ENCODE assay signal across 18 cellular contexts in the genomic region with DNA sequence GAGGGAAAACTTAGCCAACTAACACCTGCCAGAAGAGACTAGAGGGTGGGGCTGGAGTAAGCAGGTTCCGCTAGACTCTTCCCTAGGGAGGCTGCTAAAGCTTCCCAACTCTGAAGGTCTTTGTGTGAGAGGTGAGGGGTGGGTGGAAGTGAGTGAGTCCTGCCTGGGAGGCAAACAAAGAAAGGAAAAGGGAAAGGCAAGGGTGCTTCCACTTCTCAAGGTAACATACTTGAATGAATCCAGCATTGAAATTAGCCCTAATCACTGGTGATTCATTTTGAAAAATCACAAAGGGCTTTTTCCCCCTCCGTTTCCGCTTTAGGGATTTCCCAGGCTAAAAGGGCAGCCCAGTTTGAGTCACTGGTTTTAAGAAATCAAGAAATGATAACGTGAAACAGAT.
DNase-seq lines count a peak whose midpoint lies in the region; ATAC-seq, FAIRE-seq and TF ChIP-seq lines count a peak whose summit lies in the region.
"Had no signal": no experiment of that assay in that cellular context is flagged by ENCODE, and none has a peak within 500 bp of the region (broad histone marks: within the 10 kb centered on the region; RNA-seq: fewer than 3 reads in every experiment).

No MANE protein-coding gene starts in this region.

- H3K27me3 ChIP-seq in H1 (replicated peaks in 1 of 4; ENCODE audit: control insufficient read depth in 3 of 4, extremely low read depth in 1 of 4, insufficient read depth in 3 of 4, low read length in 3 of 4) (no peaks in the 10 kb centered on the region), hepatocyte (no peaks in the 10 kb centered on the region), smooth muscle cell (ENCODE audit: low read depth) (no peaks in the 10 kb centered on the region)

- H2BK120ac ChIP-seq in H1 (replicated peaks; ENCODE audit: low read depth, low read length), result no peak overlapping the region

- no peaks in the 10 kb centered on the region for H4K20me1 ChIP-seq in H1 (replicated peaks in 1 of 2; ENCODE audit: control insufficient read depth in 1 of 2, insufficient read depth in 2 of 2, low read length in 2 of 2)
- no peaks in the 10 kb centered on the region for H4K20me1 ChIP-seq in hepatocyte (ENCODE audit: insufficient read depth, poor library complexity, severe bottlenecking)
- no peaks in the 10 kb centered on the region for H4K20me1 ChIP-seq in smooth muscle cell (ENCODE audit: low read depth)

- no peak overlapping the region for H4K91ac ChIP-seq in H1 (replicated peaks; ENCODE audit: insufficient read length, low read length)

- H3K79me1 ChIP-seq in H1 (ENCODE audit: low read depth, low read length), result no peaks in the 10 kb centered on the region

- H3K79me2 ChIP-seq in H1 (ENCODE audit: control insufficient read depth in 1 of 2, insufficient read depth in 2 of 2, low read length in 2 of 2) (no peaks in the 10 kb centered on the region), hepatocyte (no peaks in the 10 kb centered on the region), smooth muscle cell (ENCODE audit: low read depth) (no peaks in the 10 kb centered on the region)

- H2BK20ac ChIP-seq in H1 (ENCODE audit: low read length), result no peak overlapping the region

- H2AFZ ChIP-seq in H1 (ENCODE audit: low read length), result peak overlapping the region; percentile 53; the same call in 1 of the 2 replicates
- no peak overlapping the region for H2AFZ ChIP-seq in hepatocyte
- H2AFZ ChIP-seq in smooth muscle cell (ENCODE audit: low read depth), result no peak overlapping the region

- no peak overlapping the region for H3K18ac ChIP-seq in H1 (ENCODE audit: extremely low read depth, low read length)

- H3K14ac ChIP-seq in H1 (ENCODE audit: insufficient read length), result no peak overlapping the region

- H3K56ac ChIP-seq in H1 (replicated peaks; ENCODE audit: insufficient read length, low read depth, low read length), result no peak overlapping the region

- H3K9ac ChIP-seq in H1 (replicated peaks in 1 of 4; ENCODE audit: extremely low read depth in 1 of 4, low read depth in 3 of 4, low read length in 3 of 4), result no peak overlapping the region
- no peak overlapping the region for H3K9ac ChIP-seq in smooth muscle cell (ENCODE audit: low read depth)

- no peak overlapping the region for H2BK15ac ChIP-seq in H1 (ENCODE audit: low read length)

- H2BK12ac ChIP-seq in H1 (ENCODE audit: low read depth, low read length), result no peak overlapping the region

- H3K23me2 ChIP-seq in H1 (ENCODE audit: low read depth, low read length), result no peaks in the 10 kb centered on the region

- POLR2A ChIA-PET in H1 (lab: Charles Lee; ENCODE audit: partially characterized antibody), result no interaction called here

- no peak overlapping the region for H3K4ac ChIP-seq in H1 (replicated peaks; ENCODE audit: insufficient read length, low read depth, low read length)

- H3K23ac ChIP-seq in H1 (ENCODE audit: insufficient read length), result no peak overlapping the region

- no peak for TF ChIP-seq EP300 in H1 (IDR thresholded peaks at IDR 0.05; ENCODE audit: borderline replicate concordance in 1 of 2, low read depth in 2 of 2, low read length in 2 of 2)

- TF ChIP-seq POLR2A in H1 (IDR thresholded peaks at IDR 0.05; ENCODE audit: control extremely low read depth in 1 of 2, low read depth in 2 of 2, low read length in 2 of 2), result no peak

- FAIRE-seq in H1 (lab: Jason Lieb, UNC), result no peak

- H3K36me3 ChIP-seq in H1 (ENCODE audit: control insufficient read depth in 2 of 4, insufficient read depth in 4 of 4, low read length in 3 of 4), result no peaks in the 10 kb centered on the region
- no peaks in the 10 kb centered on the region for H3K36me3 ChIP-seq in hepatocyte (replicated peaks; ENCODE audit: insufficient read depth, low read depth)
- no peaks in the 10 kb centered on the region for H3K36me3 ChIP-seq in smooth muscle cell (ENCODE audit: low read depth)

- H4K5ac ChIP-seq in H1 (ENCODE audit: insufficient read length, low read depth, low read length), result no peak overlapping the region

- no peak for TF ChIP-seq RAD21 in H1 (IDR thresholded peaks at IDR 0.05 in 1 of 2, conservative IDR thresholded peaks at IDR 0.05 in 1 of 2; ENCODE audit: low read depth in 2 of 2, low read length in 2 of 2)

- no peaks in the 10 kb centered on the region for H3K9me3 ChIP-seq in H1 (ENCODE audit: insufficient read depth in 2 of 2, low read depth in 1 of 2, low read length in 1 of 2)
- no peaks in the 10 kb centered on the region for H3K9me3 ChIP-seq in hepatocyte (ENCODE audit: low read depth)
- H3K9me3 ChIP-seq in smooth muscle cell (replicated peaks; ENCODE audit: low read depth), result no peaks in the 10 kb centered on the region

- H2BK5ac ChIP-seq in H1 (ENCODE audit: low read depth, low read length), result no peak overlapping the region

- H3K9me2 ChIP-seq in hepatocyte (replicated peaks; ENCODE audit: insufficient read depth), result no peaks in the 10 kb centered on the region

- no peak overlapping the region for H4K8ac ChIP-seq in H1 (ENCODE audit: extremely low read depth, insufficient read depth, low read length)

- peaks cover 19% of the 10 kb centered on the region for H3F3A ChIP-seq in smooth muscle cell (ENCODE audit: low read depth)

- H3K4me2 ChIP-seq in H1 (ENCODE audit: insufficient read depth in 1 of 2, low read depth in 2 of 2, low read length in 2 of 2) (no peak overlapping the region), hepatocyte (no peak overlapping the region), smooth muscle cell (peak overlapping the region; percentile 68)

- H3K4me3 ChIP-seq in H1 (ENCODE audit: extremely low read depth in 1 of 4, insufficient read depth in 2 of 4, low read depth in 3 of 4, low read length in 4 of 4) (no peak overlapping the region), hepatocyte (no peak overlapping the region), smooth muscle cell (no peak overlapping the region)
- H3K4me3 ChIP-seq: skin epidermis had no signal

- peaks cover 0 to 8% (median 2%) of the 10 kb centered on the region in 4 experiments; a peak in 4 of 7 replicates for H3K4me1 ChIP-seq in H1 (replicated peaks in 1 of 4; ENCODE audit: control insufficient read depth in 3 of 4, insufficient read depth in 4 of 4, low read length in 3 of 4)
- peaks cover 16% of the 10 kb centered on the region for H3K4me1 ChIP-seq in hepatocyte (ENCODE audit: insufficient read depth)
- peaks cover 27% of the 10 kb centered on the region for H3K4me1 ChIP-seq in smooth muscle cell (ENCODE audit: low read depth)

- H3K27ac ChIP-seq in H1 (ENCODE audit: low read depth, low read length) (no peak overlapping the region), hepatocyte (peak overlapping the region; percentile 42), smooth muscle cell (ENCODE audit: low read depth) (peak overlapping the region; percentile 82)
- H3K27ac ChIP-seq: 22Rv1 had no signal

- no peak overlapping the region for H2AK5ac ChIP-seq in H1 (ENCODE audit: low read depth, low read length)

- peak; percentile 27 for DNase-seq in NCI-H748 (lab: John Stamatoyannopoulos, UW; ENCODE audit: unreplicated experiment)
- no peak for DNase-seq in NCI-H748 treated with DMSO at 0.1 percent for 48 hours (lab: John Stamatoyannopoulos, UW)
- DNase-seq in H1 (ENCODE audit: low read depth in 1 of 2, low spot score in 2 of 2), result no peak
- DNase-seq in hepatocyte (ENCODE audit: low spot score), result peak; percentile 37
- DNase-seq in smooth muscle cell (lab: John Stamatoyannopoulos, UW; ENCODE audit: unreplicated experiment), result no peak
- no peak for DNase-seq in cerebellum (ENCODE audit: low spot score)
- DNase-seq: activated CD4-positive, alpha-beta T cell treated with anti-CD3 and anti-CD28 coated beads, Interleukin-2, amount 10 ng/mL, durations not matched to agents 24 days and 14 days; activated T-cell treated with anti-CD3 and anti-CD28 coated beads, Interleukin-2, amount 50 U/mL, for 48 hours; CD8-positive, alpha-beta memory T cell; effector CD8-positive, alpha-beta T cell; GDM1; GOT3; RPMI8226; substantia nigra had no signal

- 80% methylated on average over 4 of the region's 4 CpGs; no CpG with 5 or more reads in 1 of the 2 experiments for WGBS in H1 (ENCODE audit: extremely low coverage in 1 of 2, insufficient coverage in 1 of 2, insufficient read length in 1 of 2, insufficient replicate concordance in 2 of 2, low coverage in 1 of 2, low lambda C conversion rate in 2 of 2, missing lambda C conversion rate in 1 of 2), 2 experiments
- 56% methylated on average over 4 of the region's 4 CpGs for WGBS in hepatocyte (ENCODE audit: low lambda C conversion rate, missing lambda C conversion rate)
- 20% methylated on average over 4 of the region's 4 CpGs for WGBS in smooth muscle cell (ENCODE audit: low lambda C conversion rate)

- CTCF ChIA-PET in H1 (lab: Charles Lee; ENCODE audit: partially characterized antibody), result no interaction called here

- ATAC-seq in GM18520 (IDR thresholded peaks at IDR 0.05; ENCODE audit: unreplicated experiment), result no peak
- no peak for ATAC-seq in GM19463 (IDR thresholded peaks at IDR 0.05; ENCODE audit: unreplicated experiment)

- no peak for TF ChIP-seq CTCF in H1 (IDR thresholded peaks at IDR 0.05; ENCODE audit: control extremely low read depth in 1 of 3, insufficient read depth in 1 of 3, low read depth in 1 of 3, low read length in 3 of 3)
- no peak for TF ChIP-seq CTCF in hepatocyte (IDR thresholded peaks at IDR 0.05; ENCODE audit: poor library complexity)
- TF ChIP-seq CTCF in smooth muscle cell (IDR thresholded peaks at IDR 0.05; ENCODE audit: borderline replicate concordance, insufficient read depth, poor library complexity, severe bottlenecking), result no peak

TF ChIP-seq in H1, 55 proteins besides CTCF, POLR2A, EP300 and RAD21 (continues in another document):
- TF ChIP-seq CTBP2 (IDR thresholded peaks at IDR 0.05; ENCODE audit: borderline replicate concordance, insufficient read depth, insufficient read length, low read length) (no peak), KDM4A (IDR thresholded peaks at IDR 0.05; ENCODE audit: low read depth, low read length, severe bottlenecking) (no peak), RFX5 (IDR thresholded peaks at IDR 0.05; ENCODE audit: borderline replicate concordance, low read depth, low read length) (no peak), POLR2AphosphoS5 (IDR thresholded peaks at IDR 0.05; ENCODE audit: low read depth, low read length) (no peak), MAFK (IDR thresholded peaks at IDR 0.05; ENCODE audit: low read depth, low read length) (no peak), ZNF274 (IDR thresholded peaks at IDR 0.05; ENCODE audit: borderline replicate concordance, extremely low read depth, low read length) (no peak), RBBP5 (IDR thresholded peaks at IDR 0.05; ENCODE audit: borderline replicate concordance, low read depth, low read length) (no peak), PHF8 (conservative IDR thresholded peaks at IDR 0.05; ENCODE audit: low read depth, low read length) (no peak), SP2 (IDR thresholded peaks at IDR 0.05; ENCODE audit: low read length) (no peak), CEBPB (IDR thresholded peaks at IDR 0.05; ENCODE audit: low read depth, low read length) (no peak), KDM1A (IDR thresholded peaks at IDR 0.05; ENCODE audit: borderline replicate concordance, low read length) (no peak), SRF (IDR thresholded peaks at IDR 0.05; ENCODE audit: low read depth, low read length) (no peak), RXRA (IDR thresholded peaks at IDR 0.05; ENCODE audit: insufficient read depth, low read depth, low read length) (no peak), BACH1 (IDR thresholded peaks at IDR 0.05; ENCODE audit: low read length) (no peak)

Comparison
In these comparisons a context has a peak if more than half of its experiments do, and no peak if none do; other contexts are left out.
1. DNase-seq: peak in NCI-H748 (single experiment) and hepatocyte (single experiment); none in NCI-H748 treated with DMSO at 0.1 percent for 48 hours (single experiment), H1 (0 of 2), smooth muscle cell (single experiment) and cerebellum (single experiment).